16 cellular contexts compared by ENCODE assay signal in the genomic region with DNA sequence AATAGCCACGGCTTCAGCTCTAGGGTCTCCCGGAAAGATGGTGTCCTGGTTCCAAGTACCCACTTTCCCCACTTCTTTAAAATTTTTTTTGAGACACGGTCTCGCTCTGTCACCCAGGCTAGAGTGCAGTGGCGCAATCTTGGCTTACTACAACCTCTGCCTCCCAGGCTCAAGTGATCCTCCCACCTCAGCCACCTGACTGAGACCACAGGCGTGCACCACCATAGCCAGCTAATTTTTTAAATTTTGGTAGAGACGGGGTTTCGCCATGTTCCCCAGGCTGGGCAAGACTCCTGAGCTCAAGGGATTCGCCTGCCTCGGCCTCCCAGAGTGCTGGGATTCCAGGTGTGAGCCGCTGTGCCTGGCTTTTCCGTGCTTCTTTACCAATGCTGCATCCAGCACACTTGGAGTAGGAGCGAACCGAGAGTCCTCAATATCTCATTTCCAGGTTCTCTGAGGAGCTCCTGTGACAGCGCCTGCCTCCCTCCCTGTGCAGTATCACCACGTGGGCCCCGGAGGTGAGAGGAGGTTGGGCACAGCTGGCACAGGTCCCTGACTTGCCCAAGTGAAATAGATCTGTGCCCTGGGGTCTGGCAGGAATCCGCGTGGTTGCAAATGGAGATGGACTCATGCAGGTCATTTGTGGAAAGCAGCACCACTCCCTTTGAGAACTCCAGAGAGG. TPM values are rescaled to one million over a fixed set of nuclear protein-coding genes. Genes with fewer than 3 reads are reported as not detected.
DNase-seq lines count a peak whose midpoint lies in the region; ATAC-seq and TF ChIP-seq lines count a peak whose summit lies in the region.
"Had no signal": no experiment of that assay in that cellular context is flagged by ENCODE, and none has a peak within 500 bp of the region (broad histone marks: within the 10 kb centered on the region; RNA-seq: fewer than 3 reads in every experiment).

No MANE protein-coding gene starts in this region.

- no peak for ATAC-seq in natural killer cell
- ATAC-seq in natural killer cell treated with Interleukin-12 subunit alpha and Interleukin-12 subunit beta and Interleukin-15 and Interleukin-18, amount 100 ng/mL, for 72 hours = no peak
- ATAC-seq in central memory CD8-positive, alpha-beta T cell (replicated peaks; ENCODE audit: extremely low read depth, poor library complexity, severe bottlenecking) = no peak
- ATAC-seq in naive B cell (ENCODE audit: low read depth in 2 of 2) = no peak
- ATAC-seq in GM18870 (IDR thresholded peaks at IDR 0.05; ENCODE audit: unreplicated experiment) = no peak
- ATAC-seq in GM18873 (IDR thresholded peaks at IDR 0.05; ENCODE audit: low FRiP score, unreplicated experiment) = no peak
- ATAC-seq in GM18502 (IDR thresholded peaks at IDR 0.05; ENCODE audit: poor library complexity, unreplicated experiment) = no peak
- ATAC-seq in GM21717 (IDR thresholded peaks at IDR 0.05; ENCODE audit: unreplicated experiment) = no peak
- ATAC-seq: activated CD4-positive, CD25-positive, alpha-beta regulatory T cell treated with anti-CD3 and anti-CD28 coated beads, Interleukin-2, amount 50 U/mL, for 24 hours had no signal

- peaks cover 15 to 26% of the 10 kb centered on the region in 2 donors for H3K4me1 Mint-ChIP-seq in natural killer cell
- peaks cover 8 to 10% of the 10 kb centered on the region in 2 donors for H3K4me1 Mint-ChIP-seq in natural killer cell treated with Interleukin-12 subunit alpha and Interleukin-12 subunit beta and Interleukin-15 and Interleukin-18, amount 100 ng/mL, for 72 hours (ENCODE audit: low read depth in 2 of 2)
- H3K4me1 Mint-ChIP-seq in central memory CD8-positive, alpha-beta T cell = peaks cover 48% of the 10 kb centered on the region
- H3K4me1 Mint-ChIP-seq in naive B cell = peaks cover 9 to 37% (median 35%) of the 10 kb centered on the region in 3 donors

- H3K27me3 Mint-ChIP-seq in natural killer cell (ENCODE audit: low read depth in 2 of 2) = no peaks in the 10 kb centered on the region
- no peaks in the 10 kb centered on the region for H3K27me3 Mint-ChIP-seq in natural killer cell treated with Interleukin-12 subunit alpha and Interleukin-12 subunit beta and Interleukin-15 and Interleukin-18, amount 100 ng/mL, for 72 hours
- H3K27me3 Mint-ChIP-seq in central memory CD8-positive, alpha-beta T cell = no peaks in the 10 kb centered on the region
- H3K27me3 Mint-ChIP-seq in naive B cell = no peaks in the 10 kb centered on the region

- H3K27ac Mint-ChIP-seq in natural killer cell (peak overlapping the region; percentile 26 to 45), naive B cell (peak overlapping the region; percentile 24 to 98 (median 70))
- peak overlapping the region in 1 of 2 donors; percentile 23 for H3K27ac Mint-ChIP-seq in natural killer cell treated with Interleukin-12 subunit alpha and Interleukin-12 subunit beta and Interleukin-15 and Interleukin-18, amount 100 ng/mL, for 72 hours
- H3K27ac Mint-ChIP-seq in central memory CD8-positive, alpha-beta T cell (ENCODE audit: low read depth) = peak overlapping the region; percentile 53

- H3K4me3 Mint-ChIP-seq in natural killer cell (no peak overlapping the region), naive B cell (peak overlapping the region in 3 of 8 donors; percentile 22 to 61 (median 51))
- H3K4me3 Mint-ChIP-seq in natural killer cell treated with Interleukin-12 subunit alpha and Interleukin-12 subunit beta and Interleukin-15 and Interleukin-18, amount 100 ng/mL, for 72 hours = no peak overlapping the region
- peak overlapping the region; percentile 25 for H3K4me3 Mint-ChIP-seq in central memory CD8-positive, alpha-beta T cell

- TF ChIP-seq CTCF in natural killer cell (IDR thresholded peaks at IDR 0.05) = no peak

- no peaks in the 10 kb centered on the region for H3K9me3 Mint-ChIP-seq in natural killer cell
- H3K9me3 Mint-ChIP-seq in natural killer cell treated with Interleukin-12 subunit alpha and Interleukin-12 subunit beta and Interleukin-15 and Interleukin-18, amount 100 ng/mL, for 72 hours = no peaks in the 10 kb centered on the region
- H3K9me3 Mint-ChIP-seq in central memory CD8-positive, alpha-beta T cell = no peaks in the 10 kb centered on the region
- no peaks in the 10 kb centered on the region for H3K9me3 Mint-ChIP-seq in naive B cell

- DNase-seq in natural killer cell = no peak
- no peak for DNase-seq in natural killer cell treated with Interleukin-12 subunit alpha and Interleukin-12 subunit beta and Interleukin-15 and Interleukin-18, amount 100 ng/mL, for 72 hours (ENCODE audit: low spot score)
- DNase-seq in central memory CD8-positive, alpha-beta T cell (ENCODE audit: low spot score in 2 of 2) = no peak
- DNase-seq in naive B cell = no peak
- DNase-seq: activated effector memory CD4-positive, alpha-beta T cell treated with Interleukin-2 at 50 U/mL for 16 hours; C1 segment of cervical spinal cord; GDM1; hippocampal formation; NCI-H2029 treated with DMSO at 0.1 percent for 48 hours; stimulated activated CD4-positive, alpha-beta T cell treated with anti-CD3 and anti-CD28 coated beads, Interleukin-4, amount 100 ng/mL, for 1 hour; stimulated activated naive CD4-positive, alpha-beta T cell had no signal

- H3K36me3 Mint-ChIP-seq in natural killer cell (peaks cover 34% of the 10 kb centered on the region), naive B cell (peaks cover 18 to 45% of the 10 kb centered on the region in 2 donors)
- H3K36me3 Mint-ChIP-seq in natural killer cell treated with Interleukin-12 subunit alpha and Interleukin-12 subunit beta and Interleukin-15 and Interleukin-18, amount 100 ng/mL, for 72 hours = peaks cover 41% of the 10 kb centered on the region
- H3K36me3 Mint-ChIP-seq in central memory CD8-positive, alpha-beta T cell (ENCODE audit: insufficient read depth) = peaks cover 94% of the 10 kb centered on the region

- intact Hi-C loops in natural killer cell (cut with micrococcal nuclease) = no loop called here

RNA-seq across cellular contexts. Expression of a gene that starts 37.3 kb away (rescaled TPM):
- 100 to 1,000 TPM; 119 to 157 (median 133) TPM for total RNA-seq in natural killer cell
- total RNA-seq in natural killer cell treated with Interleukin-12 subunit alpha and Interleukin-12 subunit beta and Interleukin-15 and Interleukin-18, amount 100 ng/mL, for 72 hours = 100 to 1,000 TPM in 1 of 2 donors, 10 to 100 TPM in 1; 71.0 to 135 TPM
- 100 to 1,000 TPM; 463 to 555 (median 516) TPM for polyA plus RNA-seq in naive B cell (ENCODE audit: low read depth in 6 of 6)
